ENCODE assay signal across 2 cellular contexts in genomic region chr10:71771204-71771603, GRCh38.
TF ChIP-seq lines count a peak whose summit lies in the region.

No MANE protein-coding gene starts in this region.

TF ChIP-seq in A549, 52 proteins besides CTCF, POLR2A, EP300 and RAD21:
- TF ChIP-seq CBX2 (IDR thresholded peaks at IDR 0.05; ENCODE audit: borderline replicate concordance, low read depth) (no peak), BHLHE40 (IDR thresholded peaks at IDR 0.05; ENCODE audit: low read depth, low read length) (no peak), EHF (CRISPR knock-in tag; IDR thresholded peaks at IDR 0.05) (no peak)

TF ChIP-seq in H1, 55 proteins besides CTCF, POLR2A, EP300 and RAD21:
- TF ChIP-seq CEBPB (IDR thresholded peaks at IDR 0.05; ENCODE audit: low read depth, low read length): no peak
- TF ChIP-seq POLR2AphosphoS5 (IDR thresholded peaks at IDR 0.05; ENCODE audit: low read depth, low read length): no peak
- no peak for TF ChIP-seq MAFK (IDR thresholded peaks at IDR 0.05; ENCODE audit: low read depth, low read length)
- TF ChIP-seq SIRT6 (IDR thresholded peaks at IDR 0.05; ENCODE audit: low read length): no peak
- TF ChIP-seq USF2 (IDR thresholded peaks at IDR 0.05; ENCODE audit: low read length): no peak
- TF ChIP-seq SP4 (IDR thresholded peaks at IDR 0.05; ENCODE audit: low read length): no peak
- TF ChIP-seq TAF7 (optimal IDR thresholded peaks at IDR 0.05; ENCODE audit: borderline replicate concordance, low read depth, low read length): no peak
- TF ChIP-seq HDAC2 (IDR thresholded peaks at IDR 0.05; ENCODE audit: borderline replicate concordance in 1 of 2, low read depth in 2 of 2, low read length in 2 of 2): no peak
- no peak for TF ChIP-seq TEAD4 (IDR thresholded peaks at IDR 0.05; ENCODE audit: low read depth, low read length)
- TF ChIP-seq TCF12 (IDR thresholded peaks at IDR 0.05; ENCODE audit: low read depth, low read length): no peak
- TF ChIP-seq YY1 (IDR thresholded peaks at IDR 0.05; ENCODE audit: low read depth, low read length): no peak
